1 cellular context compared by ENCODE assay signal in the genomic region with DNA sequence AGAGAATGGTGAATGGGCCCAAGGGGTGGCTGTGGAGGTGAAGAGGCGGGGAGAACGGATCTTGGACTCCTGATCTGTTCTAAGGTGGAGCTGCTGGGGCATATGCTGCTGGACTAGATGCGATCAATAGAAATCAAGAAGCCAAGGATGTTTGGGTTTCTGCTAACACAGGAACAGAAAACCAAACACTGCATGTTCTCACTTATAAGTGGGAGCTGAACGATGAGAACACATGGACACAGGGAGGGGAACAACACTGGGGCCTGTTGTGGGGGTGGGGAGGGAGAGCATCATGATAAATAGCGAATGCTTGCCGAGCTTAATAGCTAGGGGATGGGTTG.
TF ChIP-seq lines count a peak whose summit lies in the region.

No MANE protein-coding gene starts in this region.

TF ChIP-seq in HepG2, 621 proteins besides CTCF, POLR2A, EP300 and RAD21 (continued from another document and continues in another):
- TF ChIP-seq, protein P1, sequence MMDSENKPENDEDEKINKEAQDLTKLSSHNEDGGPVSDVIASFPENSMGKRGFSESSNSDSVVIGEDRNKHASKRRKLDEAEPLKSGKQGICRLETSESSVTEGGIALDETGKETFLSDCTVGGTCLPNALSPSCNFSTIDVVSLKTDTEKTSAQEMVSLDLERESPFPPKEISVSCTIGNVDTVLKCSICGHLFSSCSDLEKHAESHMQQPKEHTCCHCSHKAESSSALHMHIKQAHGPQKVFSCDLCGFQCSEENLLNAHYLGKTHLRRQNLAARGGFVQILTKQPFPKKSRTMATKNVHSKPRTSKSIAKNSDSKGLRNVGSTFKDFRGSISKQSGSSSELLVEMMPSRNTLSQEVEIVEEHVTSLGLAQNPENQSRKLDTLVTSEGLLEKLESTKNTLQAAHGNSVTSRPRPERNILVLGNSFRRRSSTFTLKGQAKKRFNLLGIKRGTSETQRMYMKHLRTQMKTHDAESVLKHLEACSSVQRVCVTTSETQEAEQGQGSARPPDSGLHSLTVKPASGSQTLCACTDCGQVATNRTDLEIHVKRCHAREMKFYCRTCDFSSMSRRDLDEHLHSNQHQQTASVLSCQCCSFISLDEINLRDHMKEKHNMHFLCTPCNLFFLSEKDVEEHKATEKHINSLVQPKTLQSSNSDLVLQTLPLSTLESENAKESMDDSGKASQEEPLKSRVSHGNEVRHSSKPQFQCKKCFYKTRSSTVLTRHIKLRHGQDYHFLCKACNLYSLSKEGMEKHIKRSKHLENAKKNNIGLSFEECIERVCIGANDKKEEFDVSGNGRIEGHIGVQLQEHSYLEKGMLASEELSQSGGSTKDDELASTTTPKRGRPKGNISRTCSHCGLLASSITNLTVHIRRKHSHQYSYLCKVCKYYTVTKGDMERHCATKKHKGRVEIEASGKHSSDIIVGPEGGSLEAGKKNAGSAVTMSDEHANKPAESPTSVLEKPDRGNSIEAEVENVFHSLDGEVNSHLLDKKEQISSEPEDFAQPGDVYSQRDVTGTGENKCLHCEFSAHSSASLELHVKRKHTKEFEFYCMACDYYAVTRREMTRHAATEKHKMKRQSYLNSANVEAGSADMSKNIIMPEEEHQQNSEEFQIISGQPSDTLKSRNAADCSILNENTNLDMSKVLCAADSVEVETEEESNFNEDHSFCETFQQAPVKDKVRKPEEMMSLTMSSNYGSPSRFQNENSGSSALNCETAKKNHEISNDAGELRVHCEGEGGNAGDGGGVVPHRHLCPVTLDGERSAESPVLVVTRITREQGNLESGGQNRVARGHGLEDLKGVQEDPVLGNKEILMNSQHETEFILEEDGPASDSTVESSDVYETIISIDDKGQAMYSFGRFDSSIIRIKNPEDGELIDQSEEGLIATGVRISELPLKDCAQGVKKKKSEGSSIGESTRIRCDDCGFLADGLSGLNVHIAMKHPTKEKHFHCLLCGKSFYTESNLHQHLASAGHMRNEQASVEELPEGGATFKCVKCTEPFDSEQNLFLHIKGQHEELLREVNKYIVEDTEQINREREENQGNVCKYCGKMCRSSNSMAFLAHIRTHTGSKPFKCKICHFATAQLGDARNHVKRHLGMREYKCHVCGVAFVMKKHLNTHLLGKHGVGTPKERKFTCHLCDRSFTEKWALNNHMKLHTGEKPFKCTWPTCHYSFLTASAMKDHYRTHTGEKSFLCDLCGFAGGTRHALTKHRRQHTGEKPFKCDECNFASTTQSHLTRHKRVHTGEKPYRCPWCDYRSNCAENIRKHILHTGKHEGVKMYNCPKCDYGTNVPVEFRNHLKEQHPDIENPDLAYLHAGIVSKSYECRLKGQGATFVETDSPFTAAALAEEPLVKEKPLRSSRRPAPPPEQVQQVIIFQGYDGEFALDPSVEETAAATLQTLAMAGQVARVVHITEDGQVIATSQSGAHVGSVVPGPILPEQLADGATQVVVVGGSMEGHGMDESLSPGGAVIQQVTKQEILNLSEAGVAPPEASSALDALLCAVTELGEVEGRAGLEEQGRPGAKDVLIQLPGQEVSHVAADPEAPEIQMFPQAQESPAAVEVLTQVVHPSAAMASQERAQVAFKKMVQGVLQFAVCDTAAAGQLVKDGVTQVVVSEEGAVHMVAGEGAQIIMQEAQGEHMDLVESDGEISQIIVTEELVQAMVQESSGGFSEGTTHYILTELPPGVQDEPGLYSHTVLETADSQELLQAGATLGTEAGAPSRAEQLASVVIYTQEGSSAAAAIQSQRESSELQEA (CRISPR knock-in tag; IDR thresholded peaks at IDR 0.05; ENCODE audit: not compliant biosample characterization), result peak; percentile 84
- TF ChIP-seq MXD4 (CRISPR knock-in tag; IDR thresholded peaks at IDR 0.05) (no peak), YEATS4 (CRISPR knock-in tag; IDR thresholded peaks at IDR 0.05; ENCODE audit: borderline replicate concordance) (no peak), MAZ (IDR thresholded peaks at IDR 0.05; ENCODE audit: borderline replicate concordance, low read depth, low read length) (no peak), MAZ (CRISPR knock-in tag; IDR thresholded peaks at IDR 0.05; ENCODE audit: low read depth) (no peak), RBM39 (IDR thresholded peaks at IDR 0.05; ENCODE audit: low read depth, low read length, poor library complexity, severe bottlenecking) (no peak), ZNF83 (CRISPR knock-in tag; IDR thresholded peaks at IDR 0.05; ENCODE audit: borderline replicate concordance) (no peak), SOX13 (IDR thresholded peaks at IDR 0.05) (no peak), SOX13 (CRISPR knock-in tag; conservative IDR thresholded peaks at IDR 0.05 in 1 of 2, IDR thresholded peaks at IDR 0.05 in 1 of 2) (peak in 1 of 2 experiments; percentile 29; a peak in 2 of 4 replicates), PHF21A (CRISPR knock-in tag; IDR thresholded peaks at IDR 0.05) (0 out of 2 replicates have a peak, but pooled peaks have one; percentile 2), SSRP1 (CRISPR knock-in tag; IDR thresholded peaks at IDR 0.05) (no peak), HES4 (CRISPR knock-in tag; IDR thresholded peaks at IDR 0.05; ENCODE audit: borderline replicate concordance) (peak; percentile 80; the same call in 1 of the 2 replicates), CCAR2 (optimal IDR thresholded peaks at IDR 0.05; ENCODE audit: low read depth, low read length) (no peak), IRF2 (CRISPR knock-in tag; IDR thresholded peaks at IDR 0.05) (no peak; the same call in 1 of the 2 replicates), SAP130 (CRISPR knock-in tag; IDR thresholded peaks at IDR 0.05; ENCODE audit: low read depth) (no peak), ZNF788 (CRISPR knock-in tag; IDR thresholded peaks at IDR 0.05; ENCODE audit: borderline replicate concordance) (peak; percentile 4; the same call in 1 of the 2 replicates), FOXP1 (IDR thresholded peaks at IDR 0.05) (no peak), FOXP1 (CRISPR knock-in tag; IDR thresholded peaks at IDR 0.05) (peak; percentile 76), ZNF225 (CRISPR knock-in tag; IDR thresholded peaks at IDR 0.05) (no peak; the same call in none of the 2 replicates), ZNF138 (CRISPR knock-in tag; IDR thresholded peaks at IDR 0.05; ENCODE audit: low read depth) (no peak), ZIK1 (CRISPR knock-in tag; IDR thresholded peaks at IDR 0.05; ENCODE audit: borderline replicate concordance, low read depth) (no peak), ZNF781 (CRISPR knock-in tag; IDR thresholded peaks at IDR 0.05; ENCODE audit: borderline replicate concordance, not compliant biosample characterization) (no peak), HNF4G (IDR thresholded peaks at IDR 0.05; ENCODE audit: borderline replicate concordance, low read depth, low read length) (peak; percentile 52; the same call in 1 of the 2 replicates), HNF4G (CRISPR knock-in tag; IDR thresholded peaks at IDR 0.05; ENCODE audit: borderline replicate concordance, low read depth) (no peak), ZNF333 (CRISPR knock-in tag; IDR thresholded peaks at IDR 0.05; ENCODE audit: borderline replicate concordance) (no peak), MIXL1 (CRISPR knock-in tag; IDR thresholded peaks at IDR 0.05) (0 out of 2 replicates have a peak, but pooled peaks have one; percentile 30)
- TF ChIP-seq, protein P2, sequence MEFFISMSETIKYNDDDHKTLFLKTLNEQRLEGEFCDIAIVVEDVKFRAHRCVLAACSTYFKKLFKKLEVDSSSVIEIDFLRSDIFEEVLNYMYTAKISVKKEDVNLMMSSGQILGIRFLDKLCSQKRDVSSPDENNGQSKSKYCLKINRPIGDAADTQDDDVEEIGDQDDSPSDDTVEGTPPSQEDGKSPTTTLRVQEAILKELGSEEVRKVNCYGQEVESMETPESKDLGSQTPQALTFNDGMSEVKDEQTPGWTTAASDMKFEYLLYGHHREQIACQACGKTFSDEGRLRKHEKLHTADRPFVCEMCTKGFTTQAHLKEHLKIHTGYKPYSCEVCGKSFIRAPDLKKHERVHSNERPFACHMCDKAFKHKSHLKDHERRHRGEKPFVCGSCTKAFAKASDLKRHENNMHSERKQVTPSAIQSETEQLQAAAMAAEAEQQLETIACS (CRISPR knock-in tag; IDR thresholded peaks at IDR 0.05), result no peak
- TF ChIP-seq, protein P3, sequence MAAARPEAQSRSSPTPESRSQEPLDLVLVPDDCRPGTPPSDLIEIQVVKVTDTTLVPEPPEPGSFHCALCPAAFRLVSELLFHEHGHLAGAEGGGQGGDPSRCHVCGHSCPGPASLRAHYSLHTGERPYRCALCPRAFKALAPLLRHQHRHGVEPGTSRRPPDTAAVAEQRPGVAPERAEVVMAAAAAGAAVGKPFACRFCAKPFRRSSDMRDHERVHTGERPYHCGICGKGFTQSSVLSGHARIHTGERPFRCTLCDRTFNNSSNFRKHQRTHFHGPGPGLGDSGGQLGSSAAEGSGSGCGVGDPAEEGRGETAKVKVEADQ (CRISPR knock-in tag; IDR thresholded peaks at IDR 0.05; ENCODE audit: borderline replicate concordance), result peak; percentile 81
- TF ChIP-seq, protein P4, sequence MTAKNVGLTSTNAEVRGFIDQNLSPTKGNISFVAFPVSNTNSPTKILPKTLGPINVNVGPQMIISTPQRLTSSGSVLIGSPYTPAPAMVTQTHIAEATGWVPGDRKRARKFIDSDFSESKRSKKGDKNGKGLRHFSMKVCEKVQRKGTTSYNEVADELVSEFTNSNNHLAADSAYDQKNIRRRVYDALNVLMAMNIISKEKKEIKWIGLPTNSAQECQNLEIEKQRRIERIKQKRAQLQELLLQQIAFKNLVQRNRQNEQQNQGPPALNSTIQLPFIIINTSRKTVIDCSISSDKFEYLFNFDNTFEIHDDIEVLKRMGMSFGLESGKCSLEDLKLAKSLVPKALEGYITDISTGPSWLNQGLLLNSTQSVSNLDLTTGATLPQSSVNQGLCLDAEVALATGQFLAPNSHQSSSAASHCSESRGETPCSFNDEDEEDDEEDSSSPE (CRISPR knock-in tag; IDR thresholded peaks at IDR 0.05), result no peak
- TF ChIP-seq, protein P5, sequence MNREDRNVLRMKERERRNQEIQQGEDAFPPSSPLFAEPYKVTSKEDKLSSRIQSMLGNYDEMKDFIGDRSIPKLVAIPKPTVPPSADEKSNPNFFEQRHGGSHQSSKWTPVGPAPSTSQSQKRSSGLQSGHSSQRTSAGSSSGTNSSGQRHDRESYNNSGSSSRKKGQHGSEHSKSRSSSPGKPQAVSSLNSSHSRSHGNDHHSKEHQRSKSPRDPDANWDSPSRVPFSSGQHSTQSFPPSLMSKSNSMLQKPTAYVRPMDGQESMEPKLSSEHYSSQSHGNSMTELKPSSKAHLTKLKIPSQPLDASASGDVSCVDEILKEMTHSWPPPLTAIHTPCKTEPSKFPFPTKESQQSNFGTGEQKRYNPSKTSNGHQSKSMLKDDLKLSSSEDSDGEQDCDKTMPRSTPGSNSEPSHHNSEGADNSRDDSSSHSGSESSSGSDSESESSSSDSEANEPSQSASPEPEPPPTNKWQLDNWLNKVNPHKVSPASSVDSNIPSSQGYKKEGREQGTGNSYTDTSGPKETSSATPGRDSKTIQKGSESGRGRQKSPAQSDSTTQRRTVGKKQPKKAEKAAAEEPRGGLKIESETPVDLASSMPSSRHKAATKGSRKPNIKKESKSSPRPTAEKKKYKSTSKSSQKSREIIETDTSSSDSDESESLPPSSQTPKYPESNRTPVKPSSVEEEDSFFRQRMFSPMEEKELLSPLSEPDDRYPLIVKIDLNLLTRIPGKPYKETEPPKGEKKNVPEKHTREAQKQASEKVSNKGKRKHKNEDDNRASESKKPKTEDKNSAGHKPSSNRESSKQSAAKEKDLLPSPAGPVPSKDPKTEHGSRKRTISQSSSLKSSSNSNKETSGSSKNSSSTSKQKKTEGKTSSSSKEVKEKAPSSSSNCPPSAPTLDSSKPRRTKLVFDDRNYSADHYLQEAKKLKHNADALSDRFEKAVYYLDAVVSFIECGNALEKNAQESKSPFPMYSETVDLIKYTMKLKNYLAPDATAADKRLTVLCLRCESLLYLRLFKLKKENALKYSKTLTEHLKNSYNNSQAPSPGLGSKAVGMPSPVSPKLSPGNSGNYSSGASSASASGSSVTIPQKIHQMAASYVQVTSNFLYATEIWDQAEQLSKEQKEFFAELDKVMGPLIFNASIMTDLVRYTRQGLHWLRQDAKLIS (CRISPR knock-in tag; IDR thresholded peaks at IDR 0.05), result no peak
- TF ChIP-seq, protein P6, sequence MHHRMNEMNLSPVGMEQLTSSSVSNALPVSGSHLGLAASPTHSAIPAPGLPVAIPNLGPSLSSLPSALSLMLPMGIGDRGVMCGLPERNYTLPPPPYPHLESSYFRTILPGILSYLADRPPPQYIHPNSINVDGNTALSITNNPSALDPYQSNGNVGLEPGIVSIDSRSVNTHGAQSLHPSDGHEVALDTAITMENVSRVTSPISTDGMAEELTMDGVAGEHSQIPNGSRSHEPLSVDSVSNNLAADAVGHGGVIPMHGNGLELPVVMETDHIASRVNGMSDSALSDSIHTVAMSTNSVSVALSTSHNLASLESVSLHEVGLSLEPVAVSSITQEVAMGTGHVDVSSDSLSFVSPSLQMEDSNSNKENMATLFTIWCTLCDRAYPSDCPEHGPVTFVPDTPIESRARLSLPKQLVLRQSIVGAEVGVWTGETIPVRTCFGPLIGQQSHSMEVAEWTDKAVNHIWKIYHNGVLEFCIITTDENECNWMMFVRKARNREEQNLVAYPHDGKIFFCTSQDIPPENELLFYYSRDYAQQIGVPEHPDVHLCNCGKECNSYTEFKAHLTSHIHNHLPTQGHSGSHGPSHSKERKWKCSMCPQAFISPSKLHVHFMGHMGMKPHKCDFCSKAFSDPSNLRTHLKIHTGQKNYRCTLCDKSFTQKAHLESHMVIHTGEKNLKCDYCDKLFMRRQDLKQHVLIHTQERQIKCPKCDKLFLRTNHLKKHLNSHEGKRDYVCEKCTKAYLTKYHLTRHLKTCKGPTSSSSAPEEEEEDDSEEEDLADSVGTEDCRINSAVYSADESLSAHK (CRISPR knock-in tag; IDR thresholded peaks at IDR 0.05; ENCODE audit: borderline replicate concordance), result no peak
- TF ChIP-seq, protein P7, sequence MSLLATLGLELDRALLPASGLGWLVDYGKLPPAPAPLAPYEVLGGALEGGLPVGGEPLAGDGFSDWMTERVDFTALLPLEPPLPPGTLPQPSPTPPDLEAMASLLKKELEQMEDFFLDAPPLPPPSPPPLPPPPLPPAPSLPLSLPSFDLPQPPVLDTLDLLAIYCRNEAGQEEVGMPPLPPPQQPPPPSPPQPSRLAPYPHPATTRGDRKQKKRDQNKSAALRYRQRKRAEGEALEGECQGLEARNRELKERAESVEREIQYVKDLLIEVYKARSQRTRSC (CRISPR knock-in tag; IDR thresholded peaks at IDR 0.05; ENCODE audit: low read depth), result 0 out of 2 replicates have a peak, but pooled peaks have one; percentile 13
- TF ChIP-seq, protein P8, sequence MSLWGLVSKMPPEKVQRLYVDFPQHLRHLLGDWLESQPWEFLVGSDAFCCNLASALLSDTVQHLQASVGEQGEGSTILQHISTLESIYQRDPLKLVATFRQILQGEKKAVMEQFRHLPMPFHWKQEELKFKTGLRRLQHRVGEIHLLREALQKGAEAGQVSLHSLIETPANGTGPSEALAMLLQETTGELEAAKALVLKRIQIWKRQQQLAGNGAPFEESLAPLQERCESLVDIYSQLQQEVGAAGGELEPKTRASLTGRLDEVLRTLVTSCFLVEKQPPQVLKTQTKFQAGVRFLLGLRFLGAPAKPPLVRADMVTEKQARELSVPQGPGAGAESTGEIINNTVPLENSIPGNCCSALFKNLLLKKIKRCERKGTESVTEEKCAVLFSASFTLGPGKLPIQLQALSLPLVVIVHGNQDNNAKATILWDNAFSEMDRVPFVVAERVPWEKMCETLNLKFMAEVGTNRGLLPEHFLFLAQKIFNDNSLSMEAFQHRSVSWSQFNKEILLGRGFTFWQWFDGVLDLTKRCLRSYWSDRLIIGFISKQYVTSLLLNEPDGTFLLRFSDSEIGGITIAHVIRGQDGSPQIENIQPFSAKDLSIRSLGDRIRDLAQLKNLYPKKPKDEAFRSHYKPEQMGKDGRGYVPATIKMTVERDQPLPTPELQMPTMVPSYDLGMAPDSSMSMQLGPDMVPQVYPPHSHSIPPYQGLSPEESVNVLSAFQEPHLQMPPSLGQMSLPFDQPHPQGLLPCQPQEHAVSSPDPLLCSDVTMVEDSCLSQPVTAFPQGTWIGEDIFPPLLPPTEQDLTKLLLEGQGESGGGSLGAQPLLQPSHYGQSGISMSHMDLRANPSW (CRISPR knock-in tag; IDR thresholded peaks at IDR 0.05; ENCODE audit: borderline replicate concordance), result no peak; the same call in 1 of the 2 replicates
